9 cellular contexts compared by ENCODE assay signal in the genomic region with DNA sequence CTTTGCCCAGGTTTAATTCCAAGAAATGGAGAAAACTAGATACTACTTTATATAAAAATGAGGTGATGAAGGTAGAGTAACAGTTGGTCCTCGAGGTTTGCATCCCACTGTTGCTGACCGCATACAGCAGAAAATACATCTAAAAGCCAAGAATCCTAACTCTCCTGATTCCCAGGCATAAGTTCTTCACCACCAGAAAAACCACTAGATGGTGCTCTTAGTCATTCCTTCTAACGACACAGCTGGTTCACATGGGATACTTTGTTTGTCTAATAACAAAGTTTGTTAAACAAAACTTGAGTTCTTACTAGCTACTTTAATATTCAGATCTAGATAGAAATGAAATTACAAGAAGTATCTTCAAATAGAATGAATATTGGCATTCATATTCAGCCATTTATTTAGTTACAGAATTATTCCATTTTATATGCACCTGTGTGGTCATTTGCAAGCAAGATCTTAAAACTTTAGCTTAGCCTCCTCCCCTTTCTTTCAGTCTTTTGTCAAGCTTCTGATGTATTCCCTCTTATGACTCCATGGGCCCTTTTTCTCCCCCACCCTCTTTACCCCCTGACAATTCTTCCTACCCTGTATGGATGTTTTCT. TPM values are rescaled to one million over a fixed set of nuclear protein-coding genes. Genes with fewer than 3 reads are reported as not detected.
DNase-seq lines count a peak whose midpoint lies in the region; ATAC-seq and TF ChIP-seq lines count a peak whose summit lies in the region.
"Had no signal": no experiment of that assay in that cellular context is flagged by ENCODE, and none has a peak within 500 bp of the region (broad histone marks: within the 10 kb centered on the region; RNA-seq: fewer than 3 reads in every experiment).

No MANE protein-coding gene starts in this region.

- H3K9me3 ChIP-seq in GM23248 (ENCODE audit: low read depth) (no peaks in the 10 kb centered on the region), smooth muscle cell (replicated peaks; ENCODE audit: low read depth) (no peaks in the 10 kb centered on the region)
- H3K9me3 ChIP-seq in CD8-positive, alpha-beta T cell (ENCODE audit: low read length), result no peaks in the 10 kb centered on the region

- H3K27me3 ChIP-seq in GM23248 (replicated peaks; ENCODE audit: insufficient read depth), result no peaks in the 10 kb centered on the region
- no peaks in the 10 kb centered on the region for H3K27me3 ChIP-seq in smooth muscle cell (ENCODE audit: low read depth)
- H3K27me3 ChIP-seq in CD8-positive, alpha-beta T cell (ENCODE audit: insufficient read depth, low read length), result no peaks in the 10 kb centered on the region

- WGBS in GM23248 (ENCODE audit: low coverage in 1 of 2, low lambda C conversion rate in 2 of 2, missing lambda C conversion rate in 2 of 2), 2 experiments, result 0 to 4% methylated on average over 3 of the region's 3 CpGs
- 8% methylated on average over 3 of the region's 3 CpGs for WGBS in smooth muscle cell (ENCODE audit: low lambda C conversion rate)

- H3K9me3 Mint-ChIP-seq in CD8-positive, alpha-beta T cell, result no peaks in the 10 kb centered on the region

- ATAC-seq in HG03457 (IDR thresholded peaks at IDR 0.05; ENCODE audit: unreplicated experiment) (no peak), GM18870 (IDR thresholded peaks at IDR 0.05; ENCODE audit: unreplicated experiment) (no peak)
- ATAC-seq in CD8-positive, alpha-beta T cell, result no peak

- H3K4me1 Mint-ChIP-seq in CD8-positive, alpha-beta T cell (ENCODE audit: low read depth), result no peaks in the 10 kb centered on the region

- no peak overlapping the region for H3K27ac ChIP-seq in GM23248
- H3K27ac ChIP-seq in smooth muscle cell (ENCODE audit: low read depth), result no peak overlapping the region
- no peak overlapping the region for H3K27ac ChIP-seq in CD8-positive, alpha-beta T cell (ENCODE audit: low read depth, low read length)
- H3K27ac ChIP-seq: epithelial cell of prostate had no signal

- peaks cover 3% of the 10 kb centered on the region for H3K36me3 Mint-ChIP-seq in CD8-positive, alpha-beta T cell

- TF ChIP-seq CTCF in AG09309 (IDR thresholded peaks at IDR 0.05; ENCODE audit: control insufficient read depth, insufficient read depth, low read depth, low read length, missing control alignments) (peak; percentile 73), smooth muscle cell (IDR thresholded peaks at IDR 0.05; ENCODE audit: borderline replicate concordance, insufficient read depth, poor library complexity, severe bottlenecking) (peak; percentile 62)
- TF ChIP-seq CTCF in CD8-positive, alpha-beta T cell (IDR thresholded peaks at IDR 0.05), result no peak

- DNase-seq in AG09309 (ENCODE audit: low read depth), result no peak
- peak; percentile 75 for DNase-seq in GM23248
- DNase-seq in RPMI7951 (ENCODE audit: low read depth), result peak; percentile 49
- DNase-seq in fibroblast of the conjunctiva (ENCODE audit: low read depth), result peak; percentile 45
- no peak for DNase-seq in smooth muscle cell (lab: John Stamatoyannopoulos, UW; ENCODE audit: unreplicated experiment)
- DNase-seq in CD8-positive, alpha-beta T cell, result no peak

- POLR2A ChIA-PET in CD8-positive, alpha-beta T cell (lab: Charles Lee), result no interaction called here

- H2AFZ ChIP-seq in GM23248 (no peak overlapping the region), smooth muscle cell (ENCODE audit: low read depth) (no peak overlapping the region)

- CTCF ChIA-PET in CD8-positive, alpha-beta T cell (lab: Charles Lee), result interaction anchor here (0.7 to 1.9 kb wide), 3 partner anchors 58 to 371 kb away, joined by 3 to 5 read pairs (median 3); no protein-coding TSS in a partner anchor

- H3K4me3 ChIP-seq in AG09309 (ENCODE audit: control insufficient read depth, low read depth, low read length) (no peak overlapping the region), GM23248 (no peak overlapping the region), smooth muscle cell (no peak overlapping the region)
- no peak overlapping the region for H3K4me3 ChIP-seq in CD8-positive, alpha-beta T cell (ENCODE audit: low read depth, low read length)

- no peaks in the 10 kb centered on the region for H3K27me3 Mint-ChIP-seq in CD8-positive, alpha-beta T cell (ENCODE audit: low read depth)

- in situ Hi-C loops in GM23248 (cut with MboI), result no loop called here

- H3K4me2 ChIP-seq in GM23248 (ENCODE audit: unreplicated experiment) (no peak overlapping the region), smooth muscle cell (no peak overlapping the region)

- no peak overlapping the region for H3K27ac Mint-ChIP-seq in CD8-positive, alpha-beta T cell

- H3K79me2 ChIP-seq in GM23248 (ENCODE audit: insufficient read depth), result no peaks in the 10 kb centered on the region
- no peaks in the 10 kb centered on the region for H3K79me2 ChIP-seq in smooth muscle cell (ENCODE audit: low read depth)

- no peaks in the 10 kb centered on the region for H3K9me2 ChIP-seq in GM23248 (ENCODE audit: insufficient read depth)

- H3F3A ChIP-seq in GM23248 (ENCODE audit: insufficient read depth) (no peaks in the 10 kb centered on the region), smooth muscle cell (ENCODE audit: low read depth) (no peaks in the 10 kb centered on the region)

- no peaks in the 10 kb centered on the region for H3K4me1 ChIP-seq in GM23248 (ENCODE audit: insufficient read depth)
- no peaks in the 10 kb centered on the region for H3K4me1 ChIP-seq in smooth muscle cell (ENCODE audit: low read depth)
- H3K4me1 ChIP-seq in CD8-positive, alpha-beta T cell (ENCODE audit: insufficient read depth, low read length), result no peaks in the 10 kb centered on the region

- H3K36me3 ChIP-seq in GM23248 (ENCODE audit: low read depth) (no peaks in the 10 kb centered on the region), smooth muscle cell (ENCODE audit: low read depth) (no peaks in the 10 kb centered on the region)
- no peaks in the 10 kb centered on the region for H3K36me3 ChIP-seq in CD8-positive, alpha-beta T cell (ENCODE audit: insufficient read depth, low read length)

- H3K9ac ChIP-seq in GM23248 (no peak overlapping the region), smooth muscle cell (ENCODE audit: low read depth) (no peak overlapping the region)

- no peaks in the 10 kb centered on the region for H4K20me1 ChIP-seq in GM23248 (ENCODE audit: insufficient read depth)
- H4K20me1 ChIP-seq in smooth muscle cell (ENCODE audit: low read depth), result no peaks in the 10 kb centered on the region

- H3K4me3 Mint-ChIP-seq in CD8-positive, alpha-beta T cell, result no peak overlapping the region

- intact Hi-C loops in CD8-positive, alpha-beta T cell (cut with DNase I, micrococcal nuclease), result no loop called here

RNA-seq across cellular contexts. Expression of gene CYP26C1, which starts 54.1 kb away (rescaled TPM):
- total RNA-seq in GM23248 (2014; rRNA removed; shearing (Covaris generic)), result not detected in 2 replicates
- polyA plus RNA-seq in GM23248 (2016; fragmentation: Nextera tagmentation; extraction: Ambion mirVana) (not detected in 2 replicates), smooth muscle cell (not detected in 2 replicates)
- not detected in 2 replicates for total RNA-seq in RPMI7951 (2014; rRNA removed; shearing (Covaris generic))
- 0.13 TPM in 1 of 2 replicates, not detected in the other for total RNA-seq in smooth muscle cell
- under 1 TPM in 1 of 2 experiments, not detected in 1; 0.08 TPM for total RNA-seq in CD8-positive, alpha-beta T cell

Comparison
In these comparisons a context has a peak if more than half of its experiments do, and no peak if none do; other contexts are left out.
1. DNase-seq: peak in GM23248 (single experiment), RPMI7951 (single experiment) and fibroblast of the conjunctiva (single experiment); none in AG09309 (single experiment), smooth muscle cell (single experiment) and CD8-positive, alpha-beta T cell (0 of 7).